In the genomic region with DNA sequence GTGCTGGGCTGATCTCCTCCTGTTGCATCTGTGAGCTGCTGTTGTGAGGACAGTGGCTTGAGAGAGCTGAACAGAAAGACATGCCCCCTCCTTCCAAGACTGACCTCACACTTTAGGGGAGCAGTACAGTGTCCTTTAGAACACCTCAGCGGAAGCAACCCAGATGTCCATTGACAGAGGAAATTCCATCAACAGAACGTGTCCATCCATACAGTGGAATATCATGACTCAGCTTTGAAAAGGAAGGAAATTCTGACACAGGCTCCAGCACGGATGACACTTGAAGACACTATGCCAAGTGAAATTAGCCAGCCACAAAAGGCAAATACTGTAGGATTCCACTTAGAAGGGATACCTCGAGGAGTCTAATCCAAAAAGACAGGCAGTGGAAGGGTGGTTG, we compare ENCODE assay signal across 23 cellular contexts.
A peak's percentile ranks its signal among the peaks of the same experiment; 100 is the strongest.
DNase-seq lines count a peak whose midpoint lies in the region; ATAC-seq, FAIRE-seq and TF ChIP-seq lines count a peak whose summit lies in the region.
"Had no signal": no experiment of that assay in that cellular context is flagged by ENCODE, and none has a peak within 500 bp of the region (broad histone marks: within the 10 kb centered on the region; RNA-seq: fewer than 3 reads in every experiment).

No MANE protein-coding gene starts in this region.

- H3K4me2 ChIP-seq in GM23248 (ENCODE audit: unreplicated experiment) (no peak overlapping the region), SK-N-SH (no peak overlapping the region), endothelial cell of umbilical vein (ENCODE audit: insufficient read depth, low read length) (peak overlapping the region; percentile 49), osteoblast (ENCODE audit: insufficient read depth, low read length) (no peak overlapping the region)

- no peaks in the 10 kb centered on the region for H3K36me3 ChIP-seq in GM23248 (ENCODE audit: low read depth)
- no peaks in the 10 kb centered on the region for H3K36me3 ChIP-seq in SK-N-SH (replicated peaks in 1 of 2; ENCODE audit: control insufficient read depth in 1 of 2, insufficient read depth in 2 of 2, low read length in 1 of 2)
- H3K36me3 ChIP-seq in endothelial cell of umbilical vein (ENCODE audit: control insufficient read depth in 2 of 2, extremely low read depth in 1 of 2, insufficient read depth in 2 of 2, low read length in 2 of 2): no peaks in the 10 kb centered on the region
- no peaks in the 10 kb centered on the region for H3K36me3 ChIP-seq in osteoblast (ENCODE audit: insufficient read depth, low read length)
- H3K36me3 ChIP-seq: prostate gland, thyroid gland had no signal

- H3K4me1 Mint-ChIP-seq in CD4-positive, alpha-beta T cell (ENCODE audit: low read depth): no peaks in the 10 kb centered on the region
- no peaks in the 10 kb centered on the region for H3K4me1 Mint-ChIP-seq in glutamatergic neuron (ENCODE audit: low read depth, unreplicated experiment)
- H3K4me1 Mint-ChIP-seq in activated CD4-positive, alpha-beta memory T cell treated with anti-CD3 and anti-CD28 coated beads, Interleukin-2, amount 10 ng/mL, durations not matched to agents 7 days and 5 days: no peaks in the 10 kb centered on the region
- H3K4me1 Mint-ChIP-seq: stimulated activated effector memory CD8-positive, alpha-beta T cell treated with anti-CD3 and anti-CD28 coated beads, Interleukin-12 subunit alpha, Interleukin-12 subunit beta, amount 100 ng/mL, for 72 hours had no signal

- DNase-seq in GM23248 (peak; percentile 67), SK-N-SH (no peak), endothelial cell of umbilical vein (ENCODE audit: low read depth, low spot score) (peak; percentile 64), osteoblast (ENCODE audit: insufficient read length, low spot score, missing footprints) (peak; percentile 81), glutamatergic neuron (no peak), NCI-H1436 treated with DMSO at 0.1 percent for 48 hours (lab: John Stamatoyannopoulos, UW) (no peak)
- no peak for DNase-seq in CD4-positive, alpha-beta T cell
- DNase-seq in activated CD4-positive, alpha-beta memory T cell treated with anti-CD3 and anti-CD28 coated beads, Interleukin-2, amount 10 ng/mL, durations not matched to agents 7 days and 5 days: no peak
- DNase-seq: activated CD4-positive, CD25-positive, alpha-beta regulatory T cell treated with anti-CD3 and anti-CD28 coated beads, Interleukin-2, amount 50 U/mL, for 72 hours; activated effector memory CD4-positive, alpha-beta T cell treated with Interleukin-2 at 50 U/mL for 16 hours; amygdala; C1 segment of cervical spinal cord; cortex of kidney; H7; hypothalamus; kidney glomerular epithelial cell; NCI-H187; nephron progenitor cell; SHP77 treated with DMSO at 0.1 percent for 48 hours; spleen; thyroid gland had no signal

- peak overlapping the region; percentile 21; the same call in 1 of the 2 replicates for H3K27ac ChIP-seq in GM23248
- peak overlapping the region in 1 of 2 experiments; percentile 68; a peak in 2 of 4 replicates for H3K27ac ChIP-seq in SK-N-SH (ENCODE audit: low read depth in 2 of 2, low read length in 1 of 2)
- H3K27ac ChIP-seq in endothelial cell of umbilical vein (ENCODE audit: insufficient read depth, low read depth, low read length): peak overlapping the region; percentile 84
- H3K27ac ChIP-seq in osteoblast (ENCODE audit: low read depth, low read length): no peak overlapping the region
- H3K27ac ChIP-seq in CD4-positive, alpha-beta T cell (ENCODE audit: low read depth, low read length): no peak overlapping the region
- H3K27ac ChIP-seq: prostate gland, spleen, thyroid gland had no signal

- TF ChIP-seq CTCF in SK-N-SH (IDR thresholded peaks at IDR 0.05): no peak
- TF ChIP-seq CTCF in endothelial cell of umbilical vein (IDR thresholded peaks at IDR 0.05; ENCODE audit: extremely low read depth in 1 of 2, insufficient read depth in 1 of 2, low read depth in 1 of 2, low read length in 2 of 2): no peak
- no peak for TF ChIP-seq CTCF in osteoblast (IDR thresholded peaks at IDR 0.05; ENCODE audit: extremely low read depth, low read depth, low read length)
- no peak for TF ChIP-seq CTCF in CD4-positive, alpha-beta T cell (IDR thresholded peaks at IDR 0.05)
- no peak for TF ChIP-seq CTCF in glutamatergic neuron (IDR thresholded peaks at IDR 0.05; ENCODE audit: partially characterized antibody, unreplicated experiment)

- no peaks in the 10 kb centered on the region for H3K27me3 Mint-ChIP-seq in CD4-positive, alpha-beta T cell
- H3K27me3 Mint-ChIP-seq in glutamatergic neuron (ENCODE audit: unreplicated experiment): peaks cover 3% of the 10 kb centered on the region
- no peaks in the 10 kb centered on the region for H3K27me3 Mint-ChIP-seq in activated CD4-positive, alpha-beta memory T cell treated with anti-CD3 and anti-CD28 coated beads, Interleukin-2, amount 10 ng/mL, durations not matched to agents 7 days and 5 days

- H3F3A ChIP-seq in GM23248 (ENCODE audit: insufficient read depth) (no peaks in the 10 kb centered on the region), SK-N-SH (replicated peaks; ENCODE audit: insufficient read depth) (peaks cover 7% of the 10 kb centered on the region)

- H3K9me2 ChIP-seq in GM23248 (ENCODE audit: insufficient read depth) (no peaks in the 10 kb centered on the region), SK-N-SH (no peaks in the 10 kb centered on the region)

- no TSS peak for BruUV-seq in endothelial cell of umbilical vein (replicated peaks; lab: Mats Ljungman, UMichigan)

- no peak overlapping the region for H3K27ac Mint-ChIP-seq in CD4-positive, alpha-beta T cell
- no peak overlapping the region for H3K27ac Mint-ChIP-seq in glutamatergic neuron (ENCODE audit: unreplicated experiment)
- H3K27ac Mint-ChIP-seq in activated CD4-positive, alpha-beta memory T cell treated with anti-CD3 and anti-CD28 coated beads, Interleukin-2, amount 10 ng/mL, durations not matched to agents 7 days and 5 days: no peak overlapping the region
- H3K27ac Mint-ChIP-seq: nephron progenitor cell; stimulated activated effector memory CD8-positive, alpha-beta T cell treated with anti-CD3 and anti-CD28 coated beads, Interleukin-12 subunit alpha, Interleukin-12 subunit beta, amount 100 ng/mL, for 72 hours had no signal

- no peak for TF ChIP-seq POLR2A in endothelial cell of umbilical vein (IDR thresholded peaks at IDR 0.05; ENCODE audit: low read depth, low read length)

- H3K9me1 ChIP-seq in endothelial cell of umbilical vein (replicated peaks; ENCODE audit: control insufficient read depth, extremely low read depth, insufficient read depth, low read length): no peaks in the 10 kb centered on the region

- intact Hi-C loops in endothelial cell of umbilical vein (cut with micrococcal nuclease): loop anchor here (1.0 to 2.0 kb wide), 3 partner anchors 84 to 199 kb away; no protein-coding TSS in a partner anchor
- intact Hi-C loops in CD4-positive, alpha-beta T cell (cut with DNase I, micrococcal nuclease): no loop called here

- H4K20me1 ChIP-seq in GM23248 (ENCODE audit: insufficient read depth) (no peaks in the 10 kb centered on the region), SK-N-SH (ENCODE audit: insufficient read depth) (no peaks in the 10 kb centered on the region), endothelial cell of umbilical vein (replicated peaks; ENCODE audit: control insufficient read depth, extremely low read depth, insufficient read depth, low read length) (no peaks in the 10 kb centered on the region), osteoblast (ENCODE audit: insufficient read depth, low read length) (no peaks in the 10 kb centered on the region)

- H3K9me3 ChIP-seq in GM23248 (ENCODE audit: low read depth) (no peaks in the 10 kb centered on the region), SK-N-SH (no peaks in the 10 kb centered on the region), endothelial cell of umbilical vein (replicated peaks; ENCODE audit: control insufficient read depth, insufficient read depth, low read length) (no peaks in the 10 kb centered on the region), osteoblast (ENCODE audit: low read depth, low read length) (no peaks in the 10 kb centered on the region)
- no peaks in the 10 kb centered on the region for H3K9me3 ChIP-seq in CD4-positive, alpha-beta T cell (ENCODE audit: control insufficient read depth, low read length)
- H3K9me3 ChIP-seq: prostate gland, spleen, thyroid gland had no signal

- FAIRE-seq in endothelial cell of umbilical vein (lab: Jason Lieb, UNC): peak; percentile 73

- peak; percentile 16 to 88; a peak in 3 of 4 replicates for TF ChIP-seq EP300 in SK-N-SH (IDR thresholded peaks at IDR 0.05; ENCODE audit: borderline replicate concordance in 1 of 2, low read depth in 1 of 2, low read length in 1 of 2)

- H3K4me3 ChIP-seq in GM23248 (no peak overlapping the region), SK-N-SH (ENCODE audit: low read depth in 2 of 2, low read length in 1 of 2) (no peak overlapping the region), endothelial cell of umbilical vein (replicated peaks in 1 of 3; ENCODE audit: insufficient read depth in 1 of 3, low read depth in 1 of 3, low read length in 3 of 3) (no peak overlapping the region), osteoblast (ENCODE audit: insufficient read depth, low read length) (no peak overlapping the region)
- H3K4me3 ChIP-seq: prostate gland, spleen, thyroid gland had no signal

- H3K79me2 ChIP-seq in GM23248 (ENCODE audit: insufficient read depth): no peaks in the 10 kb centered on the region
- no peaks in the 10 kb centered on the region for H3K79me2 ChIP-seq in SK-N-SH (ENCODE audit: insufficient read depth)
- H3K79me2 ChIP-seq in endothelial cell of umbilical vein (ENCODE audit: control insufficient read depth, insufficient read depth, low read length): no peaks in the 10 kb centered on the region
- no peaks in the 10 kb centered on the region for H3K79me2 ChIP-seq in osteoblast (ENCODE audit: insufficient read depth, low read length)

- H2AFZ ChIP-seq in GM23248 (no peak overlapping the region), SK-N-SH (ENCODE audit: low read depth) (no peak overlapping the region), endothelial cell of umbilical vein (ENCODE audit: low read depth, low read length) (no peak overlapping the region), osteoblast (ENCODE audit: low read length) (no peak overlapping the region)

- CTCF ChIA-PET in SK-N-SH (lab: Yijun Ruan, JAX): no interaction called here
- CTCF ChIA-PET in endothelial cell of umbilical vein (lab: Charles Lee): no interaction called here
- CTCF ChIA-PET in CD4-positive, alpha-beta T cell (lab: Charles Lee): no interaction called here
- CTCF ChIA-PET in activated CD4-positive, alpha-beta memory T cell treated with anti-CD3 and anti-CD28 coated beads, Interleukin-2, amount 10 ng/mL, durations not matched to agents 7 days and 5 days (lab: Charles Lee): no interaction called here

- H3K27me3 ChIP-seq in GM23248 (replicated peaks; ENCODE audit: insufficient read depth): no peaks in the 10 kb centered on the region
- H3K27me3 ChIP-seq in SK-N-SH (ENCODE audit: insufficient read depth): no peaks in the 10 kb centered on the region
- H3K27me3 ChIP-seq in endothelial cell of umbilical vein (ENCODE audit: control insufficient read depth in 2 of 2, insufficient read depth in 2 of 2, low read length in 2 of 2): no peaks in the 10 kb centered on the region
- H3K27me3 ChIP-seq in osteoblast (ENCODE audit: insufficient read depth, low read length): no peaks in the 10 kb centered on the region
- H3K27me3 ChIP-seq in CD4-positive, alpha-beta T cell (ENCODE audit: control insufficient read depth, insufficient read depth, low read length): no peaks in the 10 kb centered on the region
- H3K27me3 ChIP-seq: spleen, thyroid gland had no signal

- in situ Hi-C loops in GM23248 (cut with MboI): no loop called here

- ATAC-seq in CD4-positive, alpha-beta T cell (ENCODE audit: poor library complexity): no peak
- ATAC-seq: stimulated activated effector memory CD8-positive, alpha-beta T cell treated with anti-CD3 and anti-CD28 coated beads, Interleukin-12 subunit alpha, Interleukin-12 subunit beta, amount 100 ng/mL, for 72 hours had no signal

- no peak for TF ChIP-seq RAD21 in SK-N-SH (IDR thresholded peaks at IDR 0.05; ENCODE audit: low read length)

- peaks cover 8% of the 10 kb centered on the region for H3K36me3 Mint-ChIP-seq in CD4-positive, alpha-beta T cell (ENCODE audit: low read depth)
- no peaks in the 10 kb centered on the region for H3K36me3 Mint-ChIP-seq in glutamatergic neuron (ENCODE audit: unreplicated experiment)
- H3K36me3 Mint-ChIP-seq in activated CD4-positive, alpha-beta memory T cell treated with anti-CD3 and anti-CD28 coated beads, Interleukin-2, amount 10 ng/mL, durations not matched to agents 7 days and 5 days (ENCODE audit: low read depth): peaks cover 9% of the 10 kb centered on the region
- H3K36me3 Mint-ChIP-seq: stimulated activated effector memory CD8-positive, alpha-beta T cell treated with anti-CD3 and anti-CD28 coated beads, Interleukin-12 subunit alpha, Interleukin-12 subunit beta, amount 100 ng/mL, for 72 hours had no signal

- POLR2A ChIA-PET in SK-N-SH (lab: Yijun Ruan, JAX) (no interaction called here), endothelial cell of umbilical vein (lab: Charles Lee) (no interaction called here)
- POLR2A ChIA-PET in CD4-positive, alpha-beta T cell (lab: Charles Lee): no interaction called here
- POLR2A ChIA-PET in activated CD4-positive, alpha-beta memory T cell treated with anti-CD3 and anti-CD28 coated beads, Interleukin-2, amount 10 ng/mL, durations not matched to agents 7 days and 5 days (lab: Charles Lee): no interaction called here

- no peak overlapping the region for H3K4me3 Mint-ChIP-seq in CD4-positive, alpha-beta T cell
- H3K4me3 Mint-ChIP-seq in glutamatergic neuron (ENCODE audit: unreplicated experiment): no peak overlapping the region
- no peak overlapping the region for H3K4me3 Mint-ChIP-seq in activated CD4-positive, alpha-beta memory T cell treated with anti-CD3 and anti-CD28 coated beads, Interleukin-2, amount 10 ng/mL, durations not matched to agents 7 days and 5 days
- H3K4me3 Mint-ChIP-seq: nephron progenitor cell; stimulated activated effector memory CD8-positive, alpha-beta T cell treated with anti-CD3 and anti-CD28 coated beads, Interleukin-12 subunit alpha, Interleukin-12 subunit beta, amount 100 ng/mL, for 72 hours had no signal

- H3K9me3 Mint-ChIP-seq in CD4-positive, alpha-beta T cell: no peaks in the 10 kb centered on the region
- H3K9me3 Mint-ChIP-seq in glutamatergic neuron (ENCODE audit: unreplicated experiment): no peaks in the 10 kb centered on the region
- H3K9me3 Mint-ChIP-seq in activated CD4-positive, alpha-beta memory T cell treated with anti-CD3 and anti-CD28 coated beads, Interleukin-2, amount 10 ng/mL, durations not matched to agents 7 days and 5 days: no peaks in the 10 kb centered on the region
- H3K9me3 Mint-ChIP-seq: stimulated activated effector memory CD8-positive, alpha-beta T cell treated with anti-CD3 and anti-CD28 coated beads, Interleukin-12 subunit alpha, Interleukin-12 subunit beta, amount 100 ng/mL, for 72 hours had no signal

- WGBS in GM23248 (ENCODE audit: low coverage in 1 of 2, low lambda C conversion rate in 2 of 2, missing lambda C conversion rate in 2 of 2), 2 experiments: 40 to 77% methylated on average over 4 of the region's 4 CpGs
- 15% methylated on average over 4 of the region's 4 CpGs for WGBS in SK-N-SH (ENCODE audit: low lambda C conversion rate)

- H3K4me1 ChIP-seq in GM23248 (ENCODE audit: insufficient read depth) (no peaks in the 10 kb centered on the region), SK-N-SH (ENCODE audit: control insufficient read depth in 1 of 2, insufficient read depth in 2 of 2, low read depth in 1 of 2, low read length in 1 of 2) (peaks cover 0 to 12% of the 10 kb centered on the region in 2 experiments; a peak in 2 of 4 replicates), endothelial cell of umbilical vein (ENCODE audit: control insufficient read depth, extremely low read depth, insufficient read depth, low read length) (peaks cover 31% of the 10 kb centered on the region), osteoblast (ENCODE audit: insufficient read depth, low read length) (peaks cover 5% of the 10 kb centered on the region)
- H3K4me1 ChIP-seq: prostate gland, spleen, thyroid gland had no signal

- H3K9ac ChIP-seq in GM23248 (no peak overlapping the region), SK-N-SH (no peak overlapping the region), endothelial cell of umbilical vein (replicated peaks; ENCODE audit: extremely low read depth, insufficient read depth, low read length) (peak overlapping the region; percentile 55)

- dilution Hi-C loops in endothelial cell of umbilical vein (cut with MboI; ENCODE audit: extremely low pct_ligation_motif_present, low sequenced_read_pairs): no loop called here

Comparison
In these comparisons a context has a peak if more than half of its experiments do, and no peak if none do; other contexts are left out.
1. DNase-seq: peak in GM23248 (single experiment), endothelial cell of umbilical vein (single experiment) and osteoblast (single experiment); none in SK-N-SH (single experiment), CD4-positive, alpha-beta T cell (0 of 10), glutamatergic neuron (single experiment), activated CD4-positive, alpha-beta memory T cell treated with anti-CD3 and anti-CD28 coated beads, Interleukin-2, amount 10 ng/mL, durations not matched to agents 7 days and 5 days (single experiment) and NCI-H1436 treated with DMSO at 0.1 percent for 48 hours (single experiment).
2. H3K27ac ChIP-seq: peak in GM23248 (single experiment) and endothelial cell of umbilical vein (single experiment); none in osteoblast (single experiment) and CD4-positive, alpha-beta T cell (single experiment).